Comparison of ENCODE assay signal across 14 cellular contexts in genomic region chr3:57694146-57694545, GRCh38. TPM values are rescaled to one million over a fixed set of nuclear protein-coding genes. Genes with fewer than 3 reads are reported as not detected.
DNase-seq lines count a peak whose midpoint lies in the region; ATAC-seq and TF ChIP-seq lines count a peak whose summit lies in the region.
"Had no signal": no experiment of that assay in that cellular context is flagged by ENCODE, and none has a peak within 500 bp of the region (broad histone marks: within the 10 kb centered on the region; RNA-seq: fewer than 3 reads in every experiment).

No MANE protein-coding gene starts in this region.

- no peaks in the 10 kb centered on the region for H3K9me3 Mint-ChIP-seq in CD8-positive, alpha-beta T cell
- no peaks in the 10 kb centered on the region for H3K9me3 Mint-ChIP-seq in brain
- no peaks in the 10 kb centered on the region for H3K9me3 Mint-ChIP-seq in nephron
- no peaks in the 10 kb centered on the region for H3K9me3 Mint-ChIP-seq in activated CD4-positive, alpha-beta memory T cell treated with anti-CD3 and anti-CD28 coated beads, Interleukin-2, amount 10 ng/mL, durations not matched to agents 7 days and 5 days
- peaks cover 2% of the 10 kb centered on the region for H3K9me3 Mint-ChIP-seq in glutamatergic neuron (ENCODE audit: unreplicated experiment)
- H3K9me3 Mint-ChIP-seq: stimulated activated memory B cell treated with anti-CD40 and anti-IgM and Interleukin-4, amounts not matched to agents 10 μg/mL and 1 μg/mL and 100 μg/mL, for 72 hours had no signal

- H3K36me3 ChIP-seq in CD8-positive, alpha-beta T cell (ENCODE audit: insufficient read depth, low read length): no peaks in the 10 kb centered on the region
- H3K36me3 ChIP-seq in HCT116 (ENCODE audit: control insufficient read depth in 1 of 2, insufficient read depth in 2 of 2, low read length in 2 of 2): no peaks in the 10 kb centered on the region
- no peaks in the 10 kb centered on the region for H3K36me3 ChIP-seq in osteoblast (ENCODE audit: insufficient read depth, low read length)

- peak overlapping the region; percentile 64 for H3K4me3 Mint-ChIP-seq in CD8-positive, alpha-beta T cell
- H3K4me3 Mint-ChIP-seq in brain (peak overlapping the region; percentile 58 to 98 (median 91)), nephron (peak overlapping the region; percentile 71 to 83 (median 81)), glutamatergic neuron (ENCODE audit: unreplicated experiment) (no peak overlapping the region)
- no peak overlapping the region for H3K4me3 Mint-ChIP-seq in activated CD4-positive, alpha-beta memory T cell treated with anti-CD3 and anti-CD28 coated beads, Interleukin-2, amount 10 ng/mL, durations not matched to agents 7 days and 5 days

- H3K27me3 Mint-ChIP-seq in CD8-positive, alpha-beta T cell (ENCODE audit: low read depth): no peaks in the 10 kb centered on the region
- H3K27me3 Mint-ChIP-seq in brain (peaks cover 17% of the 10 kb centered on the region), nephron (ENCODE audit: low read depth) (no peaks in the 10 kb centered on the region), glutamatergic neuron (ENCODE audit: unreplicated experiment) (no peaks in the 10 kb centered on the region)
- peaks cover 2% of the 10 kb centered on the region for H3K27me3 Mint-ChIP-seq in activated CD4-positive, alpha-beta memory T cell treated with anti-CD3 and anti-CD28 coated beads, Interleukin-2, amount 10 ng/mL, durations not matched to agents 7 days and 5 days
- H3K27me3 Mint-ChIP-seq: stimulated activated memory B cell treated with anti-CD40 and anti-IgM and Interleukin-4, amounts not matched to agents 10 μg/mL and 1 μg/mL and 100 μg/mL, for 72 hours had no signal

- intact Hi-C loops in CD8-positive, alpha-beta T cell (cut with DNase I, micrococcal nuclease): loop anchor here (5.0 to 10.0 kb wide), 3 partner anchors 37 to 469 kb away; partner anchors contain the start of gene APPL1 (in 1 of the 2)
- intact Hi-C loops in HCT116 (cut with micrococcal nuclease): no loop called here

- H3K27ac Mint-ChIP-seq in CD8-positive, alpha-beta T cell: peak overlapping the region; percentile 41
- H3K27ac Mint-ChIP-seq in brain: peak overlapping the region in 3 of 5 experiments; percentile 29 to 70 (median 59)
- H3K27ac Mint-ChIP-seq in nephron: peak overlapping the region; percentile 62 to 86 (median 76)
- H3K27ac Mint-ChIP-seq in activated CD4-positive, alpha-beta memory T cell treated with anti-CD3 and anti-CD28 coated beads, Interleukin-2, amount 10 ng/mL, durations not matched to agents 7 days and 5 days: no peak overlapping the region
- H3K27ac Mint-ChIP-seq in glutamatergic neuron (ENCODE audit: unreplicated experiment): no peak overlapping the region
- H3K27ac Mint-ChIP-seq: stimulated activated memory B cell treated with anti-CD40 and anti-IgM and Interleukin-4, amounts not matched to agents 10 μg/mL and 1 μg/mL and 100 μg/mL, for 72 hours had no signal

- no peak for TF ChIP-seq RAD21 in HCT116 (IDR thresholded peaks at IDR 0.05; ENCODE audit: low read depth)

- H3K79me2 ChIP-seq in HCT116 (ENCODE audit: insufficient read depth, low read length) (peaks cover 33% of the 10 kb centered on the region), osteoblast (ENCODE audit: insufficient read depth, low read length) (peaks cover 32% of the 10 kb centered on the region)

- no peak for TF ChIP-seq POLR2A in HCT116 (IDR thresholded peaks at IDR 0.05; ENCODE audit: borderline replicate concordance, extremely low read depth, insufficient read depth, insufficient read length)

- H3K4me1 Mint-ChIP-seq in CD8-positive, alpha-beta T cell (ENCODE audit: low read depth): peaks cover 32% of the 10 kb centered on the region
- peaks cover 27% of the 10 kb centered on the region for H3K4me1 Mint-ChIP-seq in brain
- peaks cover 23% of the 10 kb centered on the region for H3K4me1 Mint-ChIP-seq in nephron
- H3K4me1 Mint-ChIP-seq in activated CD4-positive, alpha-beta memory T cell treated with anti-CD3 and anti-CD28 coated beads, Interleukin-2, amount 10 ng/mL, durations not matched to agents 7 days and 5 days: peaks cover 30% of the 10 kb centered on the region
- H3K4me1 Mint-ChIP-seq in glutamatergic neuron (ENCODE audit: low read depth, unreplicated experiment): peaks cover 4% of the 10 kb centered on the region

- H3K4me2 ChIP-seq in HCT116 (ENCODE audit: low read length): peak overlapping the region; percentile 77
- H3K4me2 ChIP-seq in osteoblast (ENCODE audit: insufficient read depth, low read length): no peak overlapping the region

- H3K27me3 ChIP-seq in CD8-positive, alpha-beta T cell (ENCODE audit: insufficient read depth, low read length): no peaks in the 10 kb centered on the region
- H3K27me3 ChIP-seq in HCT116 (ENCODE audit: insufficient read depth, low read length) (no peaks in the 10 kb centered on the region), osteoblast (ENCODE audit: insufficient read depth, low read length) (no peaks in the 10 kb centered on the region)

- RAD21 ChIA-PET in HCT116 (lab: Charles Lee; ENCODE audit: low non-redundant PET in 1 of 2, low total read pairs in 2 of 2, uncharacterized antibody in 2 of 2, unreplicated experiment in 2 of 2): no interaction called here

- H4K20me1 ChIP-seq in HCT116 (ENCODE audit: insufficient read depth) (no peaks in the 10 kb centered on the region; the same call in 1 of the 2 replicates), osteoblast (ENCODE audit: insufficient read depth, low read length) (peaks cover 12% of the 10 kb centered on the region)

- no peak overlapping the region for H3K9ac ChIP-seq in HCT116 (ENCODE audit: low read length)

- H3K4me3 ChIP-seq in CD8-positive, alpha-beta T cell (ENCODE audit: low read depth, low read length): no peak overlapping the region
- H3K4me3 ChIP-seq in HCT116 (replicated peaks in 1 of 2; ENCODE audit: low read depth in 1 of 2, low read length in 2 of 2) (no peak overlapping the region), osteoblast (ENCODE audit: insufficient read depth, low read length) (no peak overlapping the region)

- no TSS peak for BruUV-seq in HCT116 (replicated peaks; lab: Mats Ljungman, UMichigan)

- H2AFZ ChIP-seq in HCT116 (ENCODE audit: low read depth, low read length, poor library complexity, severe bottlenecking) (no peak overlapping the region), osteoblast (ENCODE audit: low read length) (no peak overlapping the region)

- CTCF ChIA-PET in CD8-positive, alpha-beta T cell (lab: Charles Lee): no interaction called here
- CTCF ChIA-PET in HCT116 (lab: Charles Lee): no interaction called here
- CTCF ChIA-PET in activated CD4-positive, alpha-beta memory T cell treated with anti-CD3 and anti-CD28 coated beads, Interleukin-2, amount 10 ng/mL, durations not matched to agents 7 days and 5 days (lab: Charles Lee): interaction anchor here (1.1 kb wide), 1 partner anchor 60 kb away, joined by 3 read pairs; no protein-coding TSS in a partner anchor

- H3K4me1 ChIP-seq in CD8-positive, alpha-beta T cell (ENCODE audit: insufficient read depth, low read length): peaks cover 29% of the 10 kb centered on the region
- H3K4me1 ChIP-seq in HCT116 (ENCODE audit: control insufficient read depth in 1 of 2, insufficient read depth in 2 of 2, low read length in 2 of 2): peaks cover 7 to 32% of the 10 kb centered on the region in 2 experiments; a peak in 3 of 4 replicates
- peaks cover 4% of the 10 kb centered on the region for H3K4me1 ChIP-seq in osteoblast (ENCODE audit: insufficient read depth, low read length)

- no peak for ATAC-seq in CD8-positive, alpha-beta T cell
- no peak for ATAC-seq in HCT116
- ATAC-seq: stimulated activated memory B cell treated with anti-CD40 and anti-IgM and Interleukin-4, amounts not matched to agents 10 μg/mL and 1 μg/mL and 100 μg/mL, for 72 hours had no signal

- H3K36me3 Mint-ChIP-seq in CD8-positive, alpha-beta T cell: peaks cover 9% of the 10 kb centered on the region
- H3K36me3 Mint-ChIP-seq in brain: no peaks in the 10 kb centered on the region
- no peaks in the 10 kb centered on the region for H3K36me3 Mint-ChIP-seq in nephron (ENCODE audit: low read depth)
- peaks cover 9% of the 10 kb centered on the region for H3K36me3 Mint-ChIP-seq in activated CD4-positive, alpha-beta memory T cell treated with anti-CD3 and anti-CD28 coated beads, Interleukin-2, amount 10 ng/mL, durations not matched to agents 7 days and 5 days (ENCODE audit: low read depth)
- H3K36me3 Mint-ChIP-seq in glutamatergic neuron (ENCODE audit: unreplicated experiment): no peaks in the 10 kb centered on the region
- H3K36me3 Mint-ChIP-seq: stimulated activated memory B cell treated with anti-CD40 and anti-IgM and Interleukin-4, amounts not matched to agents 10 μg/mL and 1 μg/mL and 100 μg/mL, for 72 hours had no signal

- H3K9me3 ChIP-seq in CD8-positive, alpha-beta T cell (ENCODE audit: low read length): no peaks in the 10 kb centered on the region
- no peaks in the 10 kb centered on the region for H3K9me3 ChIP-seq in HCT116 (ENCODE audit: control insufficient read depth in 1 of 2, insufficient read depth in 1 of 2, low read depth in 1 of 2, low read length in 2 of 2)
- H3K9me3 ChIP-seq in osteoblast (ENCODE audit: low read depth, low read length): no peaks in the 10 kb centered on the region

- H3K27ac ChIP-seq in CD8-positive, alpha-beta T cell (ENCODE audit: low read depth, low read length): no peak overlapping the region
- H3K27ac ChIP-seq in HCT116 (ENCODE audit: low read depth, low read length) (no peak overlapping the region), osteoblast (ENCODE audit: low read depth, low read length) (no peak overlapping the region)

- DNase-seq in CD8-positive, alpha-beta T cell: no peak
- DNase-seq in HCT116 (ENCODE audit: low read depth, low spot score) (no peak), osteoblast (ENCODE audit: insufficient read length, low spot score, missing footprints) (no peak), glutamatergic neuron (no peak)
- DNase-seq in activated CD4-positive, alpha-beta memory T cell treated with anti-CD3 and anti-CD28 coated beads, Interleukin-2, amount 10 ng/mL, durations not matched to agents 7 days and 5 days: no peak
- DNase-seq: activated effector memory CD4-positive, alpha-beta T cell treated with anti-CD3 and anti-CD28 coated beads, Interleukin-2, amount 50 U/mL, for 16 hours; C1 segment of cervical spinal cord; GDM1; NCI-H1417; NCI-H446; stimulated activated CD4-positive, alpha-beta T cell treated with anti-CD3 and anti-CD28 coated beads, Interleukin-4, amount 100 ng/mL, for 4 hours had no signal

- no peak for TF ChIP-seq CTCF in CD8-positive, alpha-beta T cell (IDR thresholded peaks at IDR 0.05)
- TF ChIP-seq CTCF in HCT116 (IDR thresholded peaks at IDR 0.05 in 2 of 3, conservative IDR thresholded peaks at IDR 0.05 in 1 of 3; ENCODE audit: borderline replicate concordance in 1 of 3, insufficient read depth in 1 of 3, low read depth in 2 of 3, low read length in 2 of 3) (no peak), brain (conservative IDR thresholded peaks at IDR 0.05) (no peak), nephron (IDR thresholded peaks at IDR 0.05; ENCODE audit: unreplicated experiment in 3 of 3) (no peak), osteoblast (IDR thresholded peaks at IDR 0.05; ENCODE audit: extremely low read depth, low read depth, low read length) (no peak), glutamatergic neuron (IDR thresholded peaks at IDR 0.05; ENCODE audit: partially characterized antibody, unreplicated experiment) (no peak)

- no peaks in the 10 kb centered on the region for H3K9me2 ChIP-seq in HCT116 (ENCODE audit: insufficient read depth)

- POLR2A ChIA-PET in CD8-positive, alpha-beta T cell (lab: Charles Lee): no interaction called here
- POLR2A ChIA-PET in HCT116 (lab: Charles Lee): no interaction called here
- POLR2A ChIA-PET in activated CD4-positive, alpha-beta memory T cell treated with anti-CD3 and anti-CD28 coated beads, Interleukin-2, amount 10 ng/mL, durations not matched to agents 7 days and 5 days (lab: Charles Lee): no interaction called here

RNA-seq across cellular contexts. Expression of gene DENND6A, which starts 1.3 kb away (rescaled TPM):
- total RNA-seq in CD8-positive, alpha-beta T cell: 10 to 100 TPM; 74.6 to 79.3 TPM
- 22.3 TPM for total RNA-seq in HCT116 (2021; ENCODE audit: unreplicated experiment)
- polyA plus RNA-seq in HCT116 (2012): 5.2 and 8.7 TPM in 2 replicates
- polyA plus RNA-seq in brain (ENCODE audit: insufficient read depth, low read depth, low replicate concordance): 4.1 TPM
- total RNA-seq in activated CD4-positive, alpha-beta memory T cell treated with anti-CD3 and anti-CD28 coated beads, Interleukin-2, amount 10 ng/mL, durations not matched to agents 7 days and 5 days: 10 to 100 TPM; 28.5 to 29.6 TPM
- total RNA-seq in osteoblast: 25.3 and 27.1 TPM in 2 replicates
- 20.5 TPM for total RNA-seq in glutamatergic neuron (ENCODE audit: unreplicated experiment)

Comparison
In these comparisons a context has a peak if more than half of its experiments do, and no peak if none do; other contexts are left out.
1. H3K27ac Mint-ChIP-seq: peak in CD8-positive, alpha-beta T cell (single experiment), brain (3 of 5) and nephron (3 of 3); none in activated CD4-positive, alpha-beta memory T cell treated with anti-CD3 and anti-CD28 coated beads, Interleukin-2, amount 10 ng/mL, durations not matched to agents 7 days and 5 days (single experiment) and glutamatergic neuron (single experiment).
2. H3K4me3 Mint-ChIP-seq: peak in CD8-positive, alpha-beta T cell (single experiment), brain (5 of 5) and nephron (3 of 3); none in activated CD4-positive, alpha-beta memory T cell treated with anti-CD3 and anti-CD28 coated beads, Interleukin-2, amount 10 ng/mL, durations not matched to agents 7 days and 5 days (single experiment) and glutamatergic neuron (single experiment).